8 cellular contexts compared by ENCODE assay signal in the genomic region with DNA sequence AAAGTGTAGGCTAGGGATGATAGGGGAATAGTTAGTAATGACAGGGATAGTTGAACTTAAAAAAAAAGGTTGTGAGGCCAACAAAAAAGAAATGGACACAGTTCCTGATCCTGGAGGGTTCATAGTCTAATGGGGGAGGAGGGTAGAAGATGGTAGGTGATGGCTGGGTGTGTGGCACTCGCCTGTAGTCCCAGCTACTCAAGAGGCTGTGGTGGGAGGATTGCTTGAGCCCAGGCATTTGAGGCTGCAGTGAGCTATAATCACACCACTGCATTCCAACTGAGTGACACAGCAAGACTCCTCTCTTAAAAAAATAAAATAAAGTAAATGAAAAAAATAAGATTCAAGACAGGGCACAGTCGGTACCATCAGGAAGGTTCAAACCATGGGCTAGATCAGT.
DNase-seq lines count a peak whose midpoint lies in the region; ATAC-seq and TF ChIP-seq lines count a peak whose summit lies in the region.

No MANE protein-coding gene starts in this region.

- peak overlapping the region; percentile 76; the same call in 1 of the 2 replicates for H3K27ac ChIP-seq in MM.1S (ENCODE audit: low read length)

- ATAC-seq in GM18517 (IDR thresholded peaks at IDR 0.05; ENCODE audit: unreplicated experiment) (no peak), HG02885 (IDR thresholded peaks at IDR 0.05; ENCODE audit: poor library complexity, unreplicated experiment) (no peak), HG03457 (IDR thresholded peaks at IDR 0.05; ENCODE audit: unreplicated experiment) (no peak)

- H3K4me3 ChIP-seq in MM.1S (ENCODE audit: low read length) (peak overlapping the region; percentile 67), cardiac fibroblast (replicated peaks in 1 of 2; ENCODE audit: low read depth in 2 of 2, low read length in 2 of 2) (peak overlapping the region in 1 of 2 donors; percentile 65)

- peak overlapping the region; percentile 86 for H3K4me2 ChIP-seq in MM.1S (ENCODE audit: low read depth, low read length)

- no peak for DNase-seq in MM.1S
- DNase-seq in cardiac fibroblast (ENCODE audit: low read depth in 2 of 2): peak; percentile 52 to 83
- no peak for DNase-seq in T1000 (lab: John Stamatoyannopoulos, UW)

- H3K4me1 ChIP-seq in ES-I3 (ENCODE audit: insufficient read depth, low read length) (peaks cover 3% of the 10 kb centered on the region), MM.1S (ENCODE audit: low read length) (peaks cover 5% of the 10 kb centered on the region; the same call in 1 of the 2 replicates)

- peaks cover 79% of the 10 kb centered on the region for H3K79me2 ChIP-seq in MM.1S (ENCODE audit: low read length)

- no peaks in the 10 kb centered on the region for H3K9me3 Mint-ChIP-seq in nephron

- peak overlapping the region; percentile 76 for H3K9ac ChIP-seq in ES-I3 (ENCODE audit: low read depth, low read length)
- peak overlapping the region; percentile 87 for H3K9ac ChIP-seq in MM.1S (ENCODE audit: low read length)

- no peaks in the 10 kb centered on the region for H3K36me3 Mint-ChIP-seq in nephron (ENCODE audit: low read depth)

- H4K20me1 ChIP-seq in MM.1S (ENCODE audit: insufficient read depth, low read length): peaks cover 11% of the 10 kb centered on the region

- TF ChIP-seq CTCF in MM.1S (IDR thresholded peaks at IDR 0.05; ENCODE audit: low read length) (no peak), cardiac fibroblast (IDR thresholded peaks at IDR 0.05; ENCODE audit: low read depth, low read length) (no peak), nephron (IDR thresholded peaks at IDR 0.05; ENCODE audit: unreplicated experiment in 3 of 3) (no peak)

- no peak overlapping the region for H3K27ac Mint-ChIP-seq in nephron

- H3K4me1 Mint-ChIP-seq in nephron: peaks cover 27% of the 10 kb centered on the region

- H3F3A ChIP-seq in MM.1S (ENCODE audit: insufficient read depth, low read length): peaks cover 27% of the 10 kb centered on the region

- peak overlapping the region; percentile 11 to 30 (median 21) for H3K4me3 Mint-ChIP-seq in nephron

- no peaks in the 10 kb centered on the region for H3K9me3 ChIP-seq in ES-I3 (ENCODE audit: control insufficient read depth, insufficient read depth, low read length)
- no peaks in the 10 kb centered on the region for H3K9me3 ChIP-seq in MM.1S (replicated peaks; ENCODE audit: insufficient read depth, low read length)

- no peaks in the 10 kb centered on the region for H3K27me3 ChIP-seq in MM.1S (replicated peaks; ENCODE audit: insufficient read depth, low read length)

- no peak overlapping the region for H2AFZ ChIP-seq in MM.1S (ENCODE audit: low read length)

- H3K27me3 Mint-ChIP-seq in nephron (ENCODE audit: low read depth): peaks cover 92% of the 10 kb centered on the region

- no peaks in the 10 kb centered on the region for H3K9me2 ChIP-seq in MM.1S (replicated peaks; ENCODE audit: insufficient read depth, low read length)

- H3K36me3 ChIP-seq in ES-I3 (ENCODE audit: insufficient read depth, low read length): no peaks in the 10 kb centered on the region
- no peaks in the 10 kb centered on the region for H3K36me3 ChIP-seq in MM.1S (replicated peaks; ENCODE audit: insufficient read depth, low read length)

Comparison
In these comparisons a context has a peak if more than half of its experiments do, and no peak if none do; other contexts are left out.
1. DNase-seq: peak in cardiac fibroblast (2 of 2); none in MM.1S (single experiment) and T1000 (single experiment).